Comparison of ENCODE assay signal across 7 cellular contexts in genomic region chr5:52788505-52788821, GRCh38. TPM values are rescaled to one million over a fixed set of nuclear protein-coding genes. Genes with fewer than 3 reads are reported as not detected.
DNase-seq lines count a peak whose midpoint lies in the region; ATAC-seq, FAIRE-seq and TF ChIP-seq lines count a peak whose summit lies in the region.

No MANE protein-coding gene starts in this region.

- H3K36me3 Mint-ChIP-seq in activated naive CD8-positive, alpha-beta T cell treated with anti-CD3 and anti-CD28 coated beads, Interleukin-2, amount 50 U/mL, for 24 hours (ENCODE audit: low read depth): no peaks in the 10 kb centered on the region

- no peaks in the 10 kb centered on the region for H3K79me2 ChIP-seq in keratinocyte (ENCODE audit: control insufficient read depth, insufficient read depth, low read length)

- peaks cover 12% of the 10 kb centered on the region for H3K4me1 ChIP-seq in keratinocyte (ENCODE audit: control insufficient read depth, extremely low read depth, insufficient read depth, low read length)

- DNase-seq in HTR-8/SVneo (ENCODE audit: insufficient read length, low spot score) (no peak), keratinocyte (ENCODE audit: low read depth, low spot score) (no peak), NCI-H345 (lab: John Stamatoyannopoulos, UW) (no peak)
- no peak for DNase-seq in activated naive CD8-positive, alpha-beta T cell treated with anti-CD3 and anti-CD28 coated beads, Interleukin-2, amount 50 U/mL, for 24 hours
- DNase-seq in stimulated activated naive CD8-positive, alpha-beta T cell treated with anti-CD3 and anti-CD28 coated beads, Interleukin-15, amount 100 ng/mL, for 72 hours: no peak

- dilution Hi-C loops in keratinocyte (cut with MboI; ENCODE audit: extremely low pct_ligation_motif_present, low sequenced_read_pairs): no loop called here

- H3K9me1 ChIP-seq in keratinocyte (ENCODE audit: control insufficient read depth, extremely low read depth, insufficient read depth, low read length): no peaks in the 10 kb centered on the region

- no peak for TF ChIP-seq CTCF in keratinocyte (optimal IDR thresholded peaks at IDR 0.05 in 1 of 3, IDR thresholded peaks at IDR 0.05 in 1 of 3, conservative IDR thresholded peaks at IDR 0.05 in 1 of 3; ENCODE audit: extremely low read depth in 1 of 3, insufficient read depth in 2 of 3, low read length in 3 of 3)

- no peak overlapping the region for H3K27ac ChIP-seq in keratinocyte (ENCODE audit: control insufficient read depth, insufficient read depth, low read length)

- H3K9me3 Mint-ChIP-seq in activated naive CD8-positive, alpha-beta T cell treated with anti-CD3 and anti-CD28 coated beads, Interleukin-2, amount 50 U/mL, for 24 hours: no peaks in the 10 kb centered on the region
- no peaks in the 10 kb centered on the region for H3K9me3 Mint-ChIP-seq in stimulated activated naive CD8-positive, alpha-beta T cell treated with anti-CD3 and anti-CD28 coated beads, Interleukin-15, amount 100 ng/mL, for 72 hours

- H4K20me1 ChIP-seq in keratinocyte (ENCODE audit: control insufficient read depth, extremely low read depth, insufficient read depth, low read length): no peaks in the 10 kb centered on the region

- H3K27ac Mint-ChIP-seq in activated naive CD8-positive, alpha-beta T cell treated with anti-CD3 and anti-CD28 coated beads, Interleukin-2, amount 50 U/mL, for 24 hours: no peak overlapping the region
- no peak overlapping the region for H3K27ac Mint-ChIP-seq in stimulated activated naive CD8-positive, alpha-beta T cell treated with anti-CD3 and anti-CD28 coated beads, Interleukin-15, amount 100 ng/mL, for 72 hours

- H2AFZ ChIP-seq in keratinocyte (ENCODE audit: control insufficient read depth, low read length): peak overlapping the region; percentile 92

- no peaks in the 10 kb centered on the region for H3K9me3 ChIP-seq in keratinocyte (ENCODE audit: control insufficient read depth, low read depth, low read length)

- peak overlapping the region; percentile 87 for H3K4me2 ChIP-seq in keratinocyte (ENCODE audit: control insufficient read depth, extremely low read depth, insufficient read depth, low read depth, low read length)

- ATAC-seq in activated naive CD8-positive, alpha-beta T cell treated with anti-CD3 and anti-CD28 coated beads, Interleukin-2, amount 50 U/mL, for 24 hours: no peak
- ATAC-seq in stimulated activated naive CD8-positive, alpha-beta T cell treated with anti-CD3 and anti-CD28 coated beads, Interleukin-15, amount 100 ng/mL, for 72 hours: no peak
- ATAC-seq in HG02588 (IDR thresholded peaks at IDR 0.05; ENCODE audit: unreplicated experiment): no peak
- ATAC-seq in GM18517 (IDR thresholded peaks at IDR 0.05; ENCODE audit: unreplicated experiment): no peak

- H3K4me1 Mint-ChIP-seq in activated naive CD8-positive, alpha-beta T cell treated with anti-CD3 and anti-CD28 coated beads, Interleukin-2, amount 50 U/mL, for 24 hours: peaks cover 38% of the 10 kb centered on the region
- peaks cover 35% of the 10 kb centered on the region for H3K4me1 Mint-ChIP-seq in stimulated activated naive CD8-positive, alpha-beta T cell treated with anti-CD3 and anti-CD28 coated beads, Interleukin-15, amount 100 ng/mL, for 72 hours

- peaks cover 5% of the 10 kb centered on the region for H3K27me3 Mint-ChIP-seq in activated naive CD8-positive, alpha-beta T cell treated with anti-CD3 and anti-CD28 coated beads, Interleukin-2, amount 50 U/mL, for 24 hours
- H3K27me3 Mint-ChIP-seq in stimulated activated naive CD8-positive, alpha-beta T cell treated with anti-CD3 and anti-CD28 coated beads, Interleukin-15, amount 100 ng/mL, for 72 hours: no peaks in the 10 kb centered on the region

- H3K4me3 ChIP-seq in keratinocyte (ENCODE audit: control insufficient read depth in 2 of 3, extremely low read depth in 1 of 3, insufficient read depth in 2 of 3, low read depth in 1 of 3, low read length in 3 of 3): peak overlapping the region; percentile 56 to 89 (median 72)

- H3K9ac ChIP-seq in keratinocyte (ENCODE audit: control insufficient read depth, extremely low read depth, insufficient read depth, low read length): peak overlapping the region; percentile 71

- H3K36me3 ChIP-seq in keratinocyte (ENCODE audit: control insufficient read depth in 2 of 2, extremely low read depth in 1 of 2, insufficient read depth in 2 of 2, low read length in 2 of 2): no peaks in the 10 kb centered on the region

- H3K4me3 Mint-ChIP-seq in activated naive CD8-positive, alpha-beta T cell treated with anti-CD3 and anti-CD28 coated beads, Interleukin-2, amount 50 U/mL, for 24 hours: peak overlapping the region; percentile 87
- H3K4me3 Mint-ChIP-seq in stimulated activated naive CD8-positive, alpha-beta T cell treated with anti-CD3 and anti-CD28 coated beads, Interleukin-15, amount 100 ng/mL, for 72 hours: peak overlapping the region; percentile 89 to 93

- FAIRE-seq in HTR-8/SVneo (lab: Jason Lieb, UNC) (peak; percentile 70), keratinocyte (lab: Jason Lieb, UNC) (peak; percentile 5)

- H3K27me3 ChIP-seq in keratinocyte (ENCODE audit: control insufficient read depth, extremely low read depth, insufficient read depth, low read length): no peaks in the 10 kb centered on the region

RNA-seq across cellular contexts. Expression of gene ITGA1, which starts 0.7 kb away (rescaled TPM):
- polyA plus RNA-seq in keratinocyte: 0.48 to 1.4 TPM (median 1.2 TPM) in 3 replicates
- 0.20 TPM for polyA plus RNA-seq in keratinocyte (2011; ENCODE audit: low read depth)
- polyA plus RNA-seq in keratinocyte (2011; cell fraction: cytosol; rRNA removed): 0.30 and 0.40 TPM in 2 replicates
- 0.89 and 1.5 TPM in 2 replicates for polyA plus RNA-seq in keratinocyte (2011; cell fraction: nucleus; rRNA removed)
- polyA plus RNA-seq in keratinocyte (2012; ENCODE audit: low replicate concordance): 1.1 and 1.3 TPM in 2 replicates
- 0.07 to 2.8 TPM (median 1.1 TPM) in 3 replicates for polyA minus RNA-seq in keratinocyte
- polyA minus RNA-seq in keratinocyte (2011; cell fraction: cytosol; rRNA and poly(A)+ RNA removed): 0.19 TPM
- polyA minus RNA-seq in keratinocyte (2011; cell fraction: nucleus; rRNA and poly(A)+ RNA removed): 1.6 and 3.3 TPM in 2 replicates

RNA-seq across cellular contexts. Expression of gene PELO, which starts 0.7 kb away (rescaled TPM):
- polyA plus RNA-seq in keratinocyte: 9.9 to 11.2 TPM (median 10.6 TPM) in 3 replicates
- polyA plus RNA-seq in keratinocyte (2011; ENCODE audit: low read depth): 27.6 TPM
- 8.2 and 8.9 TPM in 2 replicates for polyA plus RNA-seq in keratinocyte (2011; cell fraction: cytosol; rRNA removed)
- polyA plus RNA-seq in keratinocyte (2011; cell fraction: nucleus; rRNA removed): 10.1 and 11.4 TPM in 2 replicates
- polyA plus RNA-seq in keratinocyte (2012; ENCODE audit: low replicate concordance): 9.1 and 10.1 TPM in 2 replicates
- polyA minus RNA-seq in keratinocyte: 8.8 to 11.1 TPM (median 9.5 TPM) in 3 replicates
- 11.9 TPM for polyA minus RNA-seq in keratinocyte (2011; cell fraction: cytosol; rRNA and poly(A)+ RNA removed)
- 10.0 and 13.3 TPM in 2 replicates for polyA minus RNA-seq in keratinocyte (2011; cell fraction: nucleus; rRNA and poly(A)+ RNA removed)
